ENCODE assay signal across 10 cellular contexts in the genomic region with DNA sequence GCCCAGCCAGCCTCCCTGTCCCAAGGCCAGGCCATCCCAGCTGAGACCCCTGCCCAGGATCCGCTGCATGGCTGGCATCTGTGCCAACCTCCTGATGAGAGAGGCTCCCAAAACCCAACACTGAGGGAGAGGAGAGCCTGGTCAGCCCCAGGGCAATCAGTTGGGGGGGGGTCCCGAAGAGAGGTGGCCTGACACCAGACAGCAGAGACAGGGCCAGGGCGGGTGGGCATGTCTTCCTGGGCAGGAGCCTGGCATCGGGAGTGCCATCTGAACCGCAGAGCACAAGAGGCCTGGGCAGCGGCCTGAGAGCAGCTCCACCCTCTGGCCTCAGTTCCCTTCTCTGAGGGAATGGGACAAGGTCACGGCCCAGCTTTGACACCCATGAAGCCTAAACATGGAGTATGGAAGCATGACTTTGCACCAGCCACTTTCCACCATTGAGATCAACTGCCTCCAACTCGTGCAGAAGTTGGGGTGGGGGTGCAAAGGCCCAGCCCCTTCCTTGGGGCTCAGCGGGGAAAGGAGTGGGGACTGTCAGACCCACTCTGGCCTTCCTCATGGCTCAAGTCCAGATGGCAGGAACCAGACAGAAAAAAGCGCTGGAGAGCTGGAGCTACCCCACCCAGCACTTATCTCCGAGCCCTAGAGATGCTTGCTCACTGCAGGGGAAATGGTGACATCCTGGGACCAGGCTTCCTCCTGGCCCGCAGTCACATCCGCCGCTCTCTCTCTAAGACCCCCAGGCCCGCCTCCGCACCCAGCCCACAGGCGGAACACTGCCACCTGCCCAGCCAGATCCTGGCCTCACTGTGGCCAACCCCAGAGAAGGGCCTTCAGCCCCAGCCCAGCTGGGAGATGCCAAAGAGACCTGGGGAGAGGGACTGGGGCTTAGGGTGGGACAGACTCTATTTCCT. TPM values are rescaled to one million over a fixed set of nuclear protein-coding genes. Genes with fewer than 3 reads are reported as not detected.
DNase-seq lines count a peak whose midpoint lies in the region; ATAC-seq and TF ChIP-seq lines count a peak whose summit lies in the region.
"Had no signal": no experiment of that assay in that cellular context is flagged by ENCODE, and none has a peak within 500 bp of the region (broad histone marks: within the 10 kb centered on the region; RNA-seq: fewer than 3 reads in every experiment).

No MANE protein-coding gene starts in this region.

- H3K4me3 Mint-ChIP-seq in natural killer cell: peak overlapping the region; percentile 89
- H3K4me3 Mint-ChIP-seq in mesothelial cell of epicardium: no peak overlapping the region

- H3K27ac Mint-ChIP-seq in natural killer cell (peak overlapping the region; percentile 96 to 97), mesothelial cell of epicardium (no peak overlapping the region)

- 73 to 93% (median 79%) methylated on average over 6 to 17 of the region's 17 CpGs for WGBS in adrenal gland, 4 donors

- peaks cover 0 to 25% of the 10 kb centered on the region in 2 donors for H3K4me1 ChIP-seq in adrenal gland (replicated peaks in 1 of 2)

- no peak for TF ChIP-seq CTCF in adrenal gland (IDR thresholded peaks at IDR 0.05)
- no peak for TF ChIP-seq CTCF in natural killer cell (IDR thresholded peaks at IDR 0.05)
- no peak for TF ChIP-seq CTCF in mesothelial cell of epicardium (IDR thresholded peaks at IDR 0.05; ENCODE audit: unreplicated experiment)

- peak; percentile 22 for ATAC-seq in GM18498 (IDR thresholded peaks at IDR 0.05; ENCODE audit: unreplicated experiment)
- ATAC-seq in HG03045 (IDR thresholded peaks at IDR 0.05; ENCODE audit: unreplicated experiment): peak; percentile 1
- ATAC-seq in natural killer cell: no peak
- ATAC-seq in GM19023 (IDR thresholded peaks at IDR 0.05; ENCODE audit: unreplicated experiment): no peak

- DNase-seq in adrenal gland (peak in 1 of 7 donors; percentile 41), natural killer cell (no peak), mesothelial cell of epicardium (ENCODE audit: low spot score in 2 of 2, unreplicated experiment in 2 of 2) (no peak), middle frontal gyrus (ENCODE audit: extremely low spot score, low spot score) (no peak)
- no peak for DNase-seq in activated CD4-positive, alpha-beta T cell treated with anti-CD3 and anti-CD28 coated beads for 1 hour

- H3K36me3 ChIP-seq in adrenal gland (replicated peaks in 1 of 2): no peaks in the 10 kb centered on the region

- H3K27ac ChIP-seq in adrenal gland: peak overlapping the region; percentile 28 to 95 (median 50)

- TF ChIP-seq POLR2A in adrenal gland (IDR thresholded peaks at IDR 0.05): no peak

- peaks cover 58 to 71% of the 10 kb centered on the region in 2 donors for H3K4me1 Mint-ChIP-seq in natural killer cell
- H3K4me1 Mint-ChIP-seq in mesothelial cell of epicardium: peaks cover 16% of the 10 kb centered on the region

- intact Hi-C loops in adrenal gland (cut with DNase I) (no loop called here), natural killer cell (cut with micrococcal nuclease) (loop anchor here (2.0 kb wide), 1 partner anchor 23 kb away; no protein-coding TSS in a partner anchor)

- H3K9me3 Mint-ChIP-seq in natural killer cell (no peaks in the 10 kb centered on the region), mesothelial cell of epicardium (no peaks in the 10 kb centered on the region)

- H3K9me3 ChIP-seq in adrenal gland (replicated peaks in 1 of 3): no peaks in the 10 kb centered on the region

- H3K27me3 ChIP-seq in adrenal gland: no peaks in the 10 kb centered on the region

- no peaks in the 10 kb centered on the region for H3K36me3 Mint-ChIP-seq in natural killer cell
- H3K36me3 Mint-ChIP-seq in mesothelial cell of epicardium: peaks cover 1% of the 10 kb centered on the region

- H3K4me3 ChIP-seq in adrenal gland: no peak overlapping the region

- H3K27me3 Mint-ChIP-seq in natural killer cell (ENCODE audit: low read depth in 2 of 2) (no peaks in the 10 kb centered on the region), mesothelial cell of epicardium (ENCODE audit: low read depth) (peaks cover 3% of the 10 kb centered on the region)

RNA-seq across cellular contexts. Expression of gene RHBDF2, which starts 9.7 kb away (rescaled TPM):
- 100 to 1,000 TPM in 1 of 8 donors, 10 to 100 TPM in 7; 12.3 to 156 (median 43.8) TPM for total RNA-seq in adrenal gland
- 10 to 100 TPM in 2 of 3 donors, 1 to 10 TPM in 1; 4.9 to 39.3 (median 19.1) TPM for polyA plus RNA-seq in adrenal gland
- 100 to 1,000 TPM; 194 to 233 (median 202) TPM for total RNA-seq in natural killer cell
- total RNA-seq in mesothelial cell of epicardium: 19.1 to 21.6 TPM (median 21.5 TPM) in 3 replicates

RNA-seq across cellular contexts. Expression of gene AANAT, which starts 24.1 kb away (rescaled TPM):
- total RNA-seq in adrenal gland: not detected
- polyA plus RNA-seq in adrenal gland: under 1 TPM in 2 of 3 donors, not detected in 1; 0.30 to 0.40 TPM
- under 1 TPM in 2 of 3 donors, not detected in 1; 0.28 to 0.50 TPM for total RNA-seq in natural killer cell
- total RNA-seq in mesothelial cell of epicardium: 0.22 to 0.40 TPM in 2 of 3 replicates, not detected in the other
- total RNA-seq: myocyte; T-helper 2 cell treated with Interferon-gamma antibody and Interleukin-4, amounts not matched to agents 100 ng/mL and 5 ng/mL, for 36 hours had no signal

RNA-seq across cellular contexts. Expression of gene UBE2O, which starts 38.6 kb away (rescaled TPM):
- total RNA-seq in adrenal gland: 10 to 100 TPM; 11.4 to 21.8 (median 17.9) TPM
- 10 to 100 TPM in 2 of 3 donors, 1 to 10 TPM in 1; 9.8 to 21.3 (median 12.4) TPM for polyA plus RNA-seq in adrenal gland
- 10 to 100 TPM; 34.9 to 40.2 (median 37.7) TPM for total RNA-seq in natural killer cell
- total RNA-seq in mesothelial cell of epicardium: 42.7 to 46.3 TPM (median 44.3 TPM) in 3 replicates

RNA-seq across cellular contexts. Expression of gene CYGB, which starts 46.0 kb away (rescaled TPM):
- 10 to 100 TPM in 7 of 8 donors, 1 to 10 TPM in 1; 9.5 to 18.1 (median 14.3) TPM for total RNA-seq in adrenal gland
- 10 to 100 TPM in 2 of 3 donors, 1 to 10 TPM in 1; 7.8 to 38.3 (median 32.1) TPM for polyA plus RNA-seq in adrenal gland
- under 1 TPM; 0.12 to 0.33 (median 0.16) TPM for total RNA-seq in natural killer cell
- 8.6 to 10.4 TPM (median 10.1 TPM) in 3 replicates for total RNA-seq in mesothelial cell of epicardium

RNA-seq across cellular contexts. Expression of gene PRCD, which starts 48.3 kb away (rescaled TPM):
- 1 to 10 TPM in 6 of 8 donors, not detected in 2; 1.5 to 5.7 (median 2.8) TPM for total RNA-seq in adrenal gland
- polyA plus RNA-seq in adrenal gland: 10 to 100 TPM in 2 of 3 donors, 1 to 10 TPM in 1; 4.5 to 37.2 (median 14.3) TPM
- total RNA-seq in natural killer cell: 1 to 10 TPM in 1 of 3 donors, under 1 TPM in 2; 0.77 to 1.1 (median 0.82) TPM
- total RNA-seq in mesothelial cell of epicardium: 8.7 to 9.9 TPM (median 9.9 TPM) in 3 replicates
- total RNA-seq: myocyte; T-helper 2 cell treated with Interferon-gamma antibody and Interleukin-4, amounts not matched to agents 100 ng/mL and 5 ng/mL, for 36 hours had no signal

Comparison
In these comparisons a context has a peak if more than half of its experiments do, and no peak if none do; other contexts are left out.
1. ATAC-seq: peak in GM18498 (single experiment) and HG03045 (single experiment); none in natural killer cell (0 of 3) and GM19023 (single experiment).